In the genomic region with DNA sequence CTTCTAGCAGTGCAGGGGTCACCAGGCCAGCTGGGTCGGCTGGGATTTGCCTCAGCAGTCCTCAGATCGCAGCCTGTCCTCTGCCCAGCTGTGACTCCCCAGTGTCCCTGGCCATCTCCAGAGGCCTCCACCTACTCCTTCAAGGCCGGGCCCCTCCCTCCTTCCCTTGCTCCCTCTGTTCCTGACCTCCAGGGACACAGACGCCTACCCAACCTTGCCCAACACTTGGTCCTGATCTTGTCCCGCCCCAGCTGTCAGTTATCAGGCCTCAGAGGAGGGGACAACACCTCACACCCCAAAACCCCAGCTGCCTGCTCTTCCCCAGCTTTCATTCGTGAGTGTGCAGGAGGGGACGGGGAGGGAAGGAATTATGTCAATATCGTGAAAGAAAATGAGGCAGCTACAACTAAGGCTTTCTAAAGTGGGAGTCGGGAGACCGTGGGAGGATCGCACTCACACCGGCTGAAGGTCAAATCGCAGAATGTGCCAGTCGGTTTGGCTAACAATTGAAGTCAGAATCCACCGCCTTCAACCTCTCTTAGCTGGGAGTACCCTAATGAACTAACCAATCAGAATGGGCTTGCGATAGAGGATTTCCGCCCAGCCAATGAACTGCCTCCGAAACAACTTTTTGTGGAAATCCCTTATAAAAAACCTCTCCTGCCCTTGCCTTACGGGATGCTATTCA, we compare ENCODE assay signal across 23 cellular contexts. TPM values are rescaled to one million over a fixed set of nuclear protein-coding genes. Genes with fewer than 3 reads are reported as not detected.
DNase-seq lines count a peak whose midpoint lies in the region; ATAC-seq, FAIRE-seq and TF ChIP-seq lines count a peak whose summit lies in the region.
"Had no signal": no experiment of that assay in that cellular context is flagged by ENCODE, and none has a peak within 500 bp of the region (broad histone marks: within the 10 kb centered on the region; RNA-seq: fewer than 3 reads in every experiment).

No MANE protein-coding gene starts in this region.

- no peaks in the 10 kb centered on the region for H4K20me1 ChIP-seq in HepG2 (ENCODE audit: insufficient read depth, low read length)

- peaks cover 3% of the 10 kb centered on the region for H3K27me3 Mint-ChIP-seq in endodermal cell (ENCODE audit: insufficient read depth)
- H3K27me3 Mint-ChIP-seq in neural crest cell (ENCODE audit: low read depth) = no peaks in the 10 kb centered on the region
- H3K27me3 Mint-ChIP-seq in activated CD4-positive, alpha-beta T cell treated with anti-CD3 and anti-CD28 coated beads for 36 hours = peaks cover 4% of the 10 kb centered on the region

- TF ChIP-seq POLR2A in HepG2 (IDR thresholded peaks at IDR 0.05; ENCODE audit: insufficient read depth in 1 of 2, low read depth in 2 of 2, low read length in 2 of 2) (no peak), right lobe of liver (IDR thresholded peaks at IDR 0.05) (no peak)

- intact Hi-C loops in HepG2 (cut with micrococcal nuclease; ENCODE audit: unreplicated experiment) = no loop called here
- intact Hi-C loops in right lobe of liver (cut with DNase I) = no loop called here
- intact Hi-C loops in activated CD4-positive, alpha-beta T cell treated with anti-CD3 and anti-CD28 coated beads for 36 hours (cut with DNase I, micrococcal nuclease) = no loop called here

- CTCF ChIA-PET in HepG2 (lab: Yijun Ruan, JAX; ENCODE audit: low intra/inter-chr PET ratio, low total read pairs) = no interaction called here
- CTCF ChIA-PET in activated CD4-positive, alpha-beta T cell treated with anti-CD3 and anti-CD28 coated beads for 36 hours (lab: Charles Lee) = interaction anchor here (1.2 kb wide), 1 partner anchor 196 kb away, joined by 3 read pairs; no protein-coding TSS in a partner anchor

- H3K9ac ChIP-seq in HepG2 (ENCODE audit: insufficient read depth, low read depth, low read length) (no peak overlapping the region), endodermal cell (ENCODE audit: extremely low read depth, low read length, poor library complexity, severe bottlenecking) (no peak overlapping the region)

- no peak for TF ChIP-seq EP300 in HepG2 (IDR thresholded peaks at IDR 0.05; ENCODE audit: low read depth in 2 of 2, low read length in 2 of 2)
- no peak for TF ChIP-seq EP300 in HepG2 (CRISPR knock-in tag; IDR thresholded peaks at IDR 0.05; ENCODE audit: borderline replicate concordance)

- H3K4me3 Mint-ChIP-seq in endodermal cell (no peak overlapping the region), neural crest cell (peak overlapping the region; percentile 54)
- no peak overlapping the region for H3K4me3 Mint-ChIP-seq in activated CD4-positive, alpha-beta T cell treated with anti-CD3 and anti-CD28 coated beads for 36 hours

- DNase-seq in HepG2 (ENCODE audit: low spot score) (no peak), right lobe of liver (no peak), endodermal cell (peak; percentile 81), neural crest cell (ENCODE audit: low read depth, low spot score) (no peak), GM13977 (ENCODE audit: low spot score) (no peak), RKO (ENCODE audit: low spot score) (no peak)
- no peak for DNase-seq in activated CD4-positive, alpha-beta T cell treated with anti-CD3 and anti-CD28 coated beads for 36 hours
- DNase-seq: COR-L47, DMS153, EL, NCI-H1417, NCI-H1930, NCI-H2171, NCI-H446 treated with DMSO at 0.1 percent for 48 hours, NCI-H748 treated with DMSO at 0.1 percent for 48 hours, SHP77 had no signal

- no peak overlapping the region for H2AFZ ChIP-seq in HepG2 (ENCODE audit: low read length)

- peak overlapping the region; percentile 54; the same call in 1 of the 2 replicates for H3K4me2 ChIP-seq in HepG2 (ENCODE audit: low read depth, low read length)

- H3K27me3 ChIP-seq in HepG2 (ENCODE audit: control insufficient read depth in 1 of 2, insufficient read depth in 2 of 2, low read length in 2 of 2) = peaks cover 6 to 16% of the 10 kb centered on the region in 2 experiments; a peak in 4 of 5 replicates
- no peaks in the 10 kb centered on the region for H3K27me3 ChIP-seq in right lobe of liver
- no peaks in the 10 kb centered on the region for H3K27me3 ChIP-seq in endodermal cell (ENCODE audit: control insufficient read depth, insufficient read depth, low read length, poor library complexity, severe bottlenecking)

- H3K4me1 Mint-ChIP-seq in endodermal cell (peaks cover 3% of the 10 kb centered on the region), neural crest cell (peaks cover 13% of the 10 kb centered on the region)
- peaks cover 2% of the 10 kb centered on the region for H3K4me1 Mint-ChIP-seq in activated CD4-positive, alpha-beta T cell treated with anti-CD3 and anti-CD28 coated beads for 36 hours

- H3K9me3 ChIP-seq in HepG2 (ENCODE audit: low read length) = no peaks in the 10 kb centered on the region
- no peaks in the 10 kb centered on the region for H3K9me3 ChIP-seq in right lobe of liver
- H3K9me3 ChIP-seq in endodermal cell (ENCODE audit: control insufficient read depth, low read length) = no peaks in the 10 kb centered on the region

- no peak for FAIRE-seq in HepG2 (lab: Jason Lieb, UNC)
- FAIRE-seq: GM19239 had no signal

- H3K9me3 Mint-ChIP-seq in endodermal cell (no peaks in the 10 kb centered on the region), neural crest cell (no peaks in the 10 kb centered on the region)
- no peaks in the 10 kb centered on the region for H3K9me3 Mint-ChIP-seq in activated CD4-positive, alpha-beta T cell treated with anti-CD3 and anti-CD28 coated beads for 36 hours (ENCODE audit: low read depth)

- H3K4me1 ChIP-seq in HepG2 (ENCODE audit: insufficient read depth, low read length) (0 out of 2 replicates have a peak, but pooled peaks cover 13% of the 10 kb centered on the region), right lobe of liver (no peaks in the 10 kb centered on the region), endodermal cell (ENCODE audit: control insufficient read depth, insufficient read depth, low read length) (no peaks in the 10 kb centered on the region)

- H3K36me3 Mint-ChIP-seq in endodermal cell (ENCODE audit: low read depth) = no peaks in the 10 kb centered on the region
- no peaks in the 10 kb centered on the region for H3K36me3 Mint-ChIP-seq in neural crest cell (ENCODE audit: low read depth)
- H3K36me3 Mint-ChIP-seq in activated CD4-positive, alpha-beta T cell treated with anti-CD3 and anti-CD28 coated beads for 36 hours (ENCODE audit: low read depth) = no peaks in the 10 kb centered on the region

- in situ Hi-C loops in HepG2 (cut with HindIII; ENCODE audit: extremely low pct_ligation_motif_present, low pct_unique_long_range_greater_than_20kb) (no loop called here), GM13977 (cut with MboI; ENCODE audit: low pct_unique_long_range_greater_than_20kb, low sequenced_read_pairs, unreplicated experiment) (no loop called here)

- H3K27ac Mint-ChIP-seq in endodermal cell (no peak overlapping the region), neural crest cell (ENCODE audit: unreplicated experiment) (peak overlapping the region; percentile 61)
- no peak overlapping the region for H3K27ac Mint-ChIP-seq in activated CD4-positive, alpha-beta T cell treated with anti-CD3 and anti-CD28 coated beads for 36 hours

- ATAC-seq in HepG2 (peak; percentile 43), right lobe of liver (no peak), HG03159 (IDR thresholded peaks at IDR 0.05; ENCODE audit: unreplicated experiment) (no peak)
- ATAC-seq in activated CD4-positive, alpha-beta T cell treated with anti-CD3 and anti-CD28 coated beads for 36 hours = no peak
- ATAC-seq: Panc1, SK-N-SH treated with all-trans-retinoic acid at 6 μM for 48 hours had no signal

- 20% methylated on average over 17 of the region's 19 CpGs for WGBS in HepG2 (ENCODE audit: low lambda C conversion rate)
- WGBS in right lobe of liver (ENCODE audit: insufficient coverage, low coverage, low lambda C conversion rate, missing lambda C conversion rate) = 54% methylated on average over 16 of the region's 19 CpGs
- 86 to 87% methylated on average over 13 to 19 of the region's 19 CpGs for WGBS in endodermal cell (ENCODE audit: insufficient coverage in 1 of 2, insufficient read length in 1 of 2), 2 experiments

- no peak for TF ChIP-seq CTCF in HepG2 (CRISPR knock-in tag; IDR thresholded peaks at IDR 0.05)
- TF ChIP-seq CTCF in right lobe of liver (IDR thresholded peaks at IDR 0.05) = no peak
- TF ChIP-seq CTCF in endodermal cell (conservative IDR thresholded peaks at IDR 0.05) = no peak
- no peak for TF ChIP-seq CTCF in neural crest cell (conservative IDR thresholded peaks at IDR 0.05)
- TF ChIP-seq CTCF in GM13977 (IDR thresholded peaks at IDR 0.05; ENCODE audit: extremely low read depth, insufficient read depth, missing control alignments) = no peak

- H3K79me2 ChIP-seq in HepG2 (ENCODE audit: insufficient read depth, low read length) = no peaks in the 10 kb centered on the region

- no TSS peak for BruUV-seq in HepG2 (replicated peaks; lab: Mats Ljungman, UMichigan)

- H3K4me3 ChIP-seq in HepG2 (replicated peaks in 1 of 3; ENCODE audit: insufficient read depth in 1 of 3, low read depth in 2 of 3, low read length in 3 of 3) (no peak overlapping the region; a peak in 1 of 6 replicates), right lobe of liver (no peak overlapping the region), endodermal cell (ENCODE audit: low read length) (no peak overlapping the region)

- H3K27ac ChIP-seq in HepG2 (ENCODE audit: extremely low read length, insufficient read depth, low read length) (no peak overlapping the region), right lobe of liver (no peak overlapping the region), endodermal cell (ENCODE audit: low read depth, low read length) (no peak overlapping the region)
- H3K27ac ChIP-seq: C4-2B had no signal

- no peak for TF ChIP-seq RAD21 in HepG2 (CRISPR knock-in tag; IDR thresholded peaks at IDR 0.05)

- POLR2A ChIA-PET in HepG2 (lab: Yijun Ruan, JAX) = interaction anchor here (2.6 kb wide), 1 partner anchor 14 kb away, joined by 10 read pairs; a partner anchor contains a TSS
- POLR2A ChIA-PET in activated CD4-positive, alpha-beta T cell treated with anti-CD3 and anti-CD28 coated beads for 36 hours (lab: Charles Lee) = interaction anchor here (0.5 kb wide), 1 partner anchor 397 kb away, joined by 3 read pairs; no protein-coding TSS in a partner anchor

- no peaks in the 10 kb centered on the region for H3K36me3 ChIP-seq in HepG2 (replicated peaks in 1 of 2; ENCODE audit: control insufficient read depth in 1 of 2, insufficient read depth in 2 of 2, low read length in 2 of 2)
- H3K36me3 ChIP-seq in right lobe of liver = no peaks in the 10 kb centered on the region
- H3K36me3 ChIP-seq in endodermal cell (ENCODE audit: control insufficient read depth, insufficient read depth, low read length) = no peaks in the 10 kb centered on the region

RNA-seq across cellular contexts. Expression of a gene that starts 9.4 kb away (rescaled TPM):
- 5.5 and 8.5 TPM in 2 replicates for total RNA-seq in HepG2 (2016; rRNA removed; fragmentation: Illumina TruSeq; extraction: Trizol)
- 0.81 and 0.88 TPM in 2 replicates for total RNA-seq in HepG2 (2016; cell fraction: cytosol; rRNA removed; fragmentation: Illumina TruSeq; extraction: Trizol; ENCODE audit: low read depth)
- total RNA-seq in HepG2 (2016; cell fraction: insoluble cytoplasmic fraction; rRNA removed; fragmentation: Illumina TruSeq; extraction: Trizol) = 7.0 and 7.8 TPM in 2 replicates
- total RNA-seq in HepG2 (2016; cell fraction: membrane; rRNA removed; fragmentation: Illumina TruSeq; extraction: Trizol) = 2.5 and 3.2 TPM in 2 replicates
- 15.0 and 17.9 TPM in 2 replicates for total RNA-seq in HepG2 (2016; cell fraction: nucleus; rRNA removed; fragmentation: Illumina TruSeq; extraction: Trizol)
- polyA plus RNA-seq in HepG2 (2011; rRNA removed) = 6.7 and 9.2 TPM in 2 replicates
- 8.0 and 9.7 TPM in 2 replicates for polyA plus RNA-seq in HepG2 (2011; cell fraction: cytosol; rRNA removed)
- 11.1 and 13.1 TPM in 2 replicates for polyA plus RNA-seq in HepG2 (2011; cell fraction: nucleus; rRNA removed)
- polyA plus RNA-seq in HepG2 (2012) = 10.7 and 11.6 TPM in 2 replicates
- 1.7 and 1.8 TPM in 2 replicates for polyA plus RNA-seq in HepG2 (2016; cell fraction: cytosol; fragmentation: Illumina TruSeq; extraction: Trizol; ENCODE audit: low read depth)
- polyA plus RNA-seq in HepG2 (2016; cell fraction: insoluble cytoplasmic fraction; fragmentation: Illumina TruSeq; extraction: Trizol; ENCODE audit: low read depth) = 7.6 and 10.5 TPM in 2 replicates
- 2.6 and 3.9 TPM in 2 replicates for polyA plus RNA-seq in HepG2 (2016; cell fraction: membrane; fragmentation: Illumina TruSeq; extraction: Trizol; ENCODE audit: low read depth)
- 33.1 and 37.0 TPM in 2 replicates for polyA plus RNA-seq in HepG2 (2016; cell fraction: nucleus; fragmentation: Illumina TruSeq; extraction: Trizol; ENCODE audit: insufficient read depth, low read depth)
- polyA minus RNA-seq in HepG2 (2011; rRNA and poly(A)+ RNA removed; ENCODE audit: low replicate concordance) = 12.2 and 26.0 TPM in 2 replicates
- polyA minus RNA-seq in HepG2 (2011; cell fraction: cytosol; rRNA and poly(A)+ RNA removed) = 14.8 and 15.8 TPM in 2 replicates
- 5.7 and 7.3 TPM in 2 replicates for polyA minus RNA-seq in HepG2 (2011; cell fraction: nucleus; rRNA and poly(A)+ RNA removed)
- 10 to 100 TPM; 18.4 to 34.1 (median 28.8) TPM for total RNA-seq in right lobe of liver
- total RNA-seq in endodermal cell = 10 to 100 TPM; 19.6 to 27.6 TPM
- polyA plus RNA-seq in endodermal cell (2013, experiment 1 of 2) = 25.2 TPM
- polyA plus RNA-seq in endodermal cell (2013, experiment 2 of 2) = 24.0 TPM
- 33.4 and 36.6 TPM in 2 replicates for total RNA-seq in neural crest cell
- 10 to 100 TPM; 13.7 to 17.3 TPM for total RNA-seq in activated CD4-positive, alpha-beta T cell treated with anti-CD3 and anti-CD28 coated beads for 36 hours

RNA-seq across cellular contexts. Expression of a gene that starts 14.1 kb away (rescaled TPM):
- 3.3 and 6.8 TPM in 2 replicates for total RNA-seq in HepG2 (2016; rRNA removed; fragmentation: Illumina TruSeq; extraction: Trizol)
- total RNA-seq in HepG2 (2016; cell fraction: cytosol; rRNA removed; fragmentation: Illumina TruSeq; extraction: Trizol; ENCODE audit: low read depth) = 1.4 and 1.8 TPM in 2 replicates
- 3.2 and 8.2 TPM in 2 replicates for total RNA-seq in HepG2 (2016; cell fraction: insoluble cytoplasmic fraction; rRNA removed; fragmentation: Illumina TruSeq; extraction: Trizol)
- 3.1 TPM in 2 replicates for total RNA-seq in HepG2 (2016; cell fraction: membrane; rRNA removed; fragmentation: Illumina TruSeq; extraction: Trizol)
- total RNA-seq in HepG2 (2016; cell fraction: nucleus; rRNA removed; fragmentation: Illumina TruSeq; extraction: Trizol) = 8.8 and 10.7 TPM in 2 replicates
- 8.0 and 10.8 TPM in 2 replicates for polyA plus RNA-seq in HepG2 (2011; rRNA removed)
- polyA plus RNA-seq in HepG2 (2011; cell fraction: cytosol; rRNA removed) = 6.6 and 7.8 TPM in 2 replicates
- polyA plus RNA-seq in HepG2 (2011; cell fraction: nucleus; rRNA removed) = 20.3 and 24.2 TPM in 2 replicates
- 3.0 and 3.5 TPM in 2 replicates for polyA plus RNA-seq in HepG2 (2012)
- 0.63 and 0.74 TPM in 2 replicates for polyA plus RNA-seq in HepG2 (2016; cell fraction: cytosol; fragmentation: Illumina TruSeq; extraction: Trizol; ENCODE audit: low read depth)
- 3.0 and 3.7 TPM in 2 replicates for polyA plus RNA-seq in HepG2 (2016; cell fraction: insoluble cytoplasmic fraction; fragmentation: Illumina TruSeq; extraction: Trizol; ENCODE audit: low read depth)
- 1.5 and 2.2 TPM in 2 replicates for polyA plus RNA-seq in HepG2 (2016; cell fraction: membrane; fragmentation: Illumina TruSeq; extraction: Trizol; ENCODE audit: low read depth)
- 19.5 and 22.7 TPM in 2 replicates for polyA plus RNA-seq in HepG2 (2016; cell fraction: nucleus; fragmentation: Illumina TruSeq; extraction: Trizol; ENCODE audit: insufficient read depth, low read depth)
- polyA minus RNA-seq in HepG2 (2011; rRNA and poly(A)+ RNA removed; ENCODE audit: low replicate concordance) = 25.8 and 85.0 TPM in 2 replicates
- 5.1 and 6.3 TPM in 2 replicates for polyA minus RNA-seq in HepG2 (2011; cell fraction: cytosol; rRNA and poly(A)+ RNA removed)
- 6.6 and 7.5 TPM in 2 replicates for polyA minus RNA-seq in HepG2 (2011; cell fraction: nucleus; rRNA and poly(A)+ RNA removed)
- 10 to 100 TPM; 12.6 to 32.7 (median 21.5) TPM for total RNA-seq in right lobe of liver
- total RNA-seq in endodermal cell = 1 to 10 TPM; 6.9 to 9.1 TPM
- polyA plus RNA-seq in endodermal cell (2013, experiment 1 of 2) = 8.2 TPM
- 8.4 TPM for polyA plus RNA-seq in endodermal cell (2013, experiment 2 of 2)
- 7.1 and 7.3 TPM in 2 replicates for total RNA-seq in neural crest cell
- total RNA-seq in activated CD4-positive, alpha-beta T cell treated with anti-CD3 and anti-CD28 coated beads for 36 hours = 10 to 100 TPM; 17.9 to 19.4 TPM

RNA-seq across cellular contexts. Expression of a gene that starts 54.7 kb away (rescaled TPM):
- total RNA-seq in HepG2 (2016; rRNA removed; fragmentation: Illumina TruSeq; extraction: Trizol) = not detected in 2 replicates
- not detected in 2 replicates for total RNA-seq in HepG2 (2016; cell fraction: cytosol; rRNA removed; fragmentation: Illumina TruSeq; extraction: Trizol; ENCODE audit: low read depth)
- total RNA-seq in HepG2 (2016; cell fraction: insoluble cytoplasmic fraction; rRNA removed; fragmentation: Illumina TruSeq; extraction: Trizol) = not detected in 2 replicates
- not detected in 2 replicates for total RNA-seq in HepG2 (2016; cell fraction: membrane; rRNA removed; fragmentation: Illumina TruSeq; extraction: Trizol)
- not detected in 2 replicates for total RNA-seq in HepG2 (2016; cell fraction: nucleus; rRNA removed; fragmentation: Illumina TruSeq; extraction: Trizol)
- not detected in 2 replicates for polyA plus RNA-seq in HepG2 (2011; rRNA removed)
- polyA plus RNA-seq in HepG2 (2011; cell fraction: cytosol; rRNA removed) = not detected in 2 replicates
- not detected in 2 replicates for polyA plus RNA-seq in HepG2 (2011; cell fraction: nucleus; rRNA removed)
- not detected in 2 replicates for polyA plus RNA-seq in HepG2 (2012)
- polyA plus RNA-seq in HepG2 (2016; cell fraction: cytosol; fragmentation: Illumina TruSeq; extraction: Trizol; ENCODE audit: low read depth) = not detected in 2 replicates
- not detected in 2 replicates for polyA plus RNA-seq in HepG2 (2016; cell fraction: insoluble cytoplasmic fraction; fragmentation: Illumina TruSeq; extraction: Trizol; ENCODE audit: low read depth)
- polyA plus RNA-seq in HepG2 (2016; cell fraction: membrane; fragmentation: Illumina TruSeq; extraction: Trizol; ENCODE audit: low read depth) = not detected in 2 replicates
- not detected in 2 replicates for polyA plus RNA-seq in HepG2 (2016; cell fraction: nucleus; fragmentation: Illumina TruSeq; extraction: Trizol; ENCODE audit: insufficient read depth, low read depth)
- not detected in 2 replicates for polyA minus RNA-seq in HepG2 (2011; rRNA and poly(A)+ RNA removed; ENCODE audit: low replicate concordance)
- not detected in 2 replicates for polyA minus RNA-seq in HepG2 (2011; cell fraction: cytosol; rRNA and poly(A)+ RNA removed)
- not detected in 2 replicates for polyA minus RNA-seq in HepG2 (2011; cell fraction: nucleus; rRNA and poly(A)+ RNA removed)
- total RNA-seq in right lobe of liver = 100 to 1,000 TPM; 208 to 722 (median 309) TPM
- total RNA-seq in endodermal cell = not detected
- polyA plus RNA-seq in endodermal cell (2013, experiment 1 of 2) = not detected
- polyA plus RNA-seq in endodermal cell (2013, experiment 2 of 2) = not detected
- total RNA-seq in neural crest cell = not detected in 2 replicates
- not detected for total RNA-seq in activated CD4-positive, alpha-beta T cell treated with anti-CD3 and anti-CD28 coated beads for 36 hours
- total RNA-seq: A172, LHCN-M2 had no signal

Comparison
In these comparisons a context has a peak if more than half of its experiments do, and no peak if none do; other contexts are left out.
1. RNA of a gene that starts 54.7 kb away (total RNA-seq): 208 to 722 TPM in right lobe of liver; not detected in HepG2, not detected in endodermal cell, not detected in neural crest cell and not detected in activated CD4-positive, alpha-beta T cell treated with anti-CD3 and anti-CD28 coated beads for 36 hours; every median in the first group is over 100 times any median in the second.